In the genomic region with DNA sequence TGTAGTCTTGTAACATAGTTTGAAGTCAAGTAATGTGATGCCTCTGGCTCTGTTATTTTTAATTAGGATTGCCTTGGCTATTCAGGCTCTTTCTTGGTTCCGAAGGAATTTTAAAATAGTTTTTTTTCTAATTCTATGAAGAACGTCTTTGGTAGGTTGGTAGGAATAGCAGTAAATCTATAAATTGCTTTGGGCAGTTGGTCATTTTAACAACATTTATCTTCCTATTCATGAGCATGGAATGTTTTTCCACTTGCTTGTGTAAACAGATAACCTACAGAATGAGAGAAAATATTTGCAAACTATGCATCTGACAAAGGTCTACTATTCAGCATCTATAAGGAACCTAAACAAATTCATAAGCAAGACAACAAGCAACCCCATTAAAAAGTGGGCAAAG, we compare ENCODE assay signal across 36 cellular contexts.
"Had no signal": no experiment of that assay in that cellular context is flagged by ENCODE, and none has a peak within 500 bp of the region (broad histone marks: within the 10 kb centered on the region; RNA-seq: fewer than 3 reads in every experiment).

No MANE protein-coding gene starts in this region.

- H3K27ac ChIP-seq: ascending aorta, cardiac muscle cell, VCaP had no signal

- H3K4me3 ChIP-seq: ascending aorta, cardiac muscle cell had no signal

- H3K4me1 Mint-ChIP-seq: activated CD4-positive, alpha-beta memory T cell treated with anti-CD3 and anti-CD28 coated beads, Interleukin-2, amount 10 ng/mL, durations not matched to agents 7 days and 5 days; activated CD4-positive, alpha-beta T cell treated with anti-CD3 and anti-CD28 coated beads for 36 hours; activated CD4-positive, alpha-beta T cell treated with anti-CD3 and anti-CD28 coated beads, Interleukin-2, amount 10 ng/mL, durations not matched to agents 7 days and 5 days; activated CD8-positive, alpha-beta memory T cell treated with anti-CD3 and anti-CD28 coated beads, Interleukin-2, amount 10 ng/mL, durations not matched to agents 7 days and 5 days; activated naive CD4-positive, alpha-beta T cell treated with anti-CD3 and anti-CD28 coated beads, Interleukin-2, amount 10 ng/mL, durations not matched to agents 7 days and 5 days; activated naive CD4-positive, alpha-beta T cell treated with anti-CD3 and anti-CD28 coated beads, Interleukin-2, amount 50 U/mL, for 24 hours; activated naive CD8-positive, alpha-beta T cell treated with anti-CD3 and anti-CD28 coated beads, Interleukin-2, amount 10 ng/mL, durations not matched to agents 7 days and 5 days; activated naive CD8-positive, alpha-beta T cell treated with anti-CD3 and anti-CD28 coated beads, Interleukin-2, amount 50 U/mL, for 24 hours; brain; central memory CD8-positive, alpha-beta T cell had no signal

- H3K9me3 Mint-ChIP-seq: activated CD4-positive, alpha-beta T cell treated with anti-CD3 and anti-CD28 coated beads, Interleukin-2, amount 10 ng/mL, durations not matched to agents 7 days and 5 days; activated T-cell treated with anti-CD3 and anti-CD28 coated beads, Interleukin-2, amount 50 U/mL, for 24 hours; activated T-helper 2 cell treated with anti-CD3 and anti-CD28 coated beads, Interferon-gamma antibody, Interleukin-2, Interleukin-4, amounts not matched to agents 10 μg/mL and 5 μg/mL and 100 μg/mL, durations not matched to agents 14 hours and 24 hours and 36 hours; central memory CD8-positive, alpha-beta T cell; T-helper 1 cell treated with Interleukin-12 subunit alpha and Interleukin-12 subunit beta and Interleukin-4 antibody, amounts not matched to agents 30 μg/mL and 1 μg/mL, for 36 hours; T-helper 2 cell treated with Interferon-gamma antibody and Interleukin-4, amounts not matched to agents 5 μg/mL and 100 μg/mL, for 36 hours had no signal

- H3K36me3 Mint-ChIP-seq: activated CD8-positive, alpha-beta memory T cell treated with anti-CD3 and anti-CD28 coated beads, Interleukin-2, amount 10 ng/mL, durations not matched to agents 7 days and 5 days; activated naive CD4-positive, alpha-beta T cell treated with anti-CD3 and anti-CD28 coated beads, Interleukin-2, amount 10 ng/mL, durations not matched to agents 7 days and 5 days; activated naive CD4-positive, alpha-beta T cell treated with anti-CD3 and anti-CD28 coated beads, Interleukin-2, amount 50 U/mL, for 24 hours; activated naive CD8-positive, alpha-beta T cell; activated naive CD8-positive, alpha-beta T cell treated with anti-CD3 and anti-CD28 coated beads, Interleukin-2, amount 10 ng/mL, durations not matched to agents 7 days and 5 days; brain had no signal

- H3K27me3 ChIP-seq: ascending aorta, cardiac muscle cell had no signal

- H3K4me3 Mint-ChIP-seq: activated CD4-positive, alpha-beta memory T cell treated with anti-CD3 and anti-CD28 coated beads, Interleukin-2, amount 10 ng/mL, durations not matched to agents 7 days and 5 days; activated CD4-positive, alpha-beta T cell treated with anti-CD3 and anti-CD28 coated beads for 36 hours; activated CD4-positive, alpha-beta T cell treated with anti-CD3 and anti-CD28 coated beads, Interleukin-2, amount 10 ng/mL, durations not matched to agents 7 days and 5 days; activated CD8-positive, alpha-beta memory T cell treated with anti-CD3 and anti-CD28 coated beads, Interleukin-2, amount 10 ng/mL, durations not matched to agents 7 days and 5 days; activated CD8-positive, alpha-beta T cell treated with anti-CD3 and anti-CD28 coated beads, Interleukin-2, amount 10 ng/mL, durations not matched to agents 7 days and 5 days; activated naive CD4-positive, alpha-beta T cell treated with anti-CD3 and anti-CD28 coated beads, Interleukin-2, amount 10 ng/mL, durations not matched to agents 7 days and 5 days; activated naive CD4-positive, alpha-beta T cell treated with anti-CD3 and anti-CD28 coated beads, Interleukin-2, amount 50 U/mL, for 24 hours; activated naive CD8-positive, alpha-beta T cell; activated naive CD8-positive, alpha-beta T cell treated with anti-CD3 and anti-CD28 coated beads, Interleukin-2, amount 10 ng/mL, durations not matched to agents 7 days and 5 days; activated naive CD8-positive, alpha-beta T cell treated with anti-CD3 and anti-CD28 coated beads, Interleukin-2, amount 50 U/mL, for 24 hours; activated T-cell treated with anti-CD3 and anti-CD28 coated beads, Interleukin-2, amount 50 U/mL, for 24 hours; brain; central memory CD8-positive, alpha-beta T cell; T-helper 1 cell treated with Interleukin-12 subunit alpha and Interleukin-12 subunit beta and Interleukin-4 antibody, amounts not matched to agents 30 μg/mL and 1 μg/mL, for 36 hours; T-helper 2 cell treated with Interferon-gamma antibody and Interleukin-4, amounts not matched to agents 5 μg/mL and 100 μg/mL, for 36 hours had no signal

- H3K27me3 Mint-ChIP-seq: activated CD4-positive, alpha-beta memory T cell treated with anti-CD3 and anti-CD28 coated beads, Interleukin-2, amount 10 ng/mL, durations not matched to agents 7 days and 5 days; activated CD4-positive, alpha-beta T cell treated with anti-CD3 and anti-CD28 coated beads for 36 hours; activated CD4-positive, alpha-beta T cell treated with anti-CD3 and anti-CD28 coated beads, Interleukin-2, amount 10 ng/mL, durations not matched to agents 7 days and 5 days; activated CD8-positive, alpha-beta memory T cell treated with anti-CD3 and anti-CD28 coated beads, Interleukin-2, amount 10 ng/mL, durations not matched to agents 7 days and 5 days; activated naive CD4-positive, alpha-beta T cell treated with anti-CD3 and anti-CD28 coated beads, Interleukin-2, amount 10 ng/mL, durations not matched to agents 7 days and 5 days; activated naive CD4-positive, alpha-beta T cell treated with anti-CD3 and anti-CD28 coated beads, Interleukin-2, amount 50 U/mL, for 24 hours; activated naive CD8-positive, alpha-beta T cell; activated naive CD8-positive, alpha-beta T cell treated with anti-CD3 and anti-CD28 coated beads, Interleukin-2, amount 10 ng/mL, durations not matched to agents 7 days and 5 days; activated naive CD8-positive, alpha-beta T cell treated with anti-CD3 and anti-CD28 coated beads, Interleukin-2, amount 50 U/mL, for 24 hours; activated T-cell treated with anti-CD3 and anti-CD28 coated beads, Interleukin-2, amount 50 U/mL, for 24 hours; central memory CD8-positive, alpha-beta T cell had no signal

- DNase-seq: activated CD4-positive, alpha-beta memory T cell treated with anti-CD3 and anti-CD28 coated beads, Interleukin-2, amount 10 ng/mL, durations not matched to agents 7 days and 5 days; activated CD4-positive, alpha-beta T cell treated with anti-CD3 and anti-CD28 coated beads for 1 hour; activated CD4-positive, alpha-beta T cell treated with anti-CD3 and anti-CD28 coated beads for 36 hours; activated CD4-positive, alpha-beta T cell treated with anti-CD3 and anti-CD28 coated beads for 48 hours; activated CD4-positive, alpha-beta T cell treated with anti-CD3 and anti-CD28 coated beads, Interleukin-2, amount 10 ng/mL, durations not matched to agents 7 days and 5 days; activated CD4-positive, alpha-beta T cell treated with anti-CD3 and anti-CD28 coated beads, Interleukin-2, amount 50 U/mL, for 48 hours; activated CD4-positive, CD25-positive, alpha-beta regulatory T cell; activated CD8-positive, alpha-beta memory T cell treated with anti-CD3 and anti-CD28 coated beads for 24 hours; activated CD8-positive, alpha-beta memory T cell treated with anti-CD3 and anti-CD28 coated beads, Interleukin-2, amount 10 ng/mL, durations not matched to agents 7 days and 5 days; activated CD8-positive, alpha-beta memory T cell treated with anti-CD3 and anti-CD28 coated beads, Interleukin-2, amount 50 U/mL, for 48 hours; activated CD8-positive, alpha-beta T cell treated with anti-CD3 and anti-CD28 coated beads, Interleukin-2, amount 10 ng/mL, durations not matched to agents 7 days and 5 days; activated effector memory CD4-positive, alpha-beta T cell treated with Interleukin-2 at 50 U/mL for 16 hours; activated gamma-delta T cell; activated naive CD4-positive, alpha-beta T cell treated with anti-CD3 and anti-CD28 coated beads, Interleukin-2, amount 10 ng/mL, durations not matched to agents 7 days and 5 days; activated naive CD4-positive, alpha-beta T cell treated with Interleukin-2 at 50 U/mL for 16 hours; activated naive CD8-positive, alpha-beta T cell treated with anti-CD3 and anti-CD28 coated beads, Interleukin-2, amount 10 ng/mL, durations not matched to agents 7 days and 5 days; activated naive CD8-positive, alpha-beta T cell treated with anti-CD3 and anti-CD28 coated beads, Interleukin-2, amount 50 U/mL, for 24 hours; activated T-cell treated with anti-CD3 and anti-CD28 coated beads, Interleukin-2, amount 50 U/mL, for 24 hours; activated T-cell treated with anti-CD3 and anti-CD28 coated beads, Interleukin-2, amount 50 U/mL, for 48 hours; amygdala; anterior cingulate cortex; caudate nucleus; cerebellar nuclear complex; T-helper 2 cell; T-helper 9 cell had no signal

- H3K4me1 ChIP-seq: ascending aorta had no signal

- H3K27ac Mint-ChIP-seq: activated CD4-positive, alpha-beta memory T cell treated with anti-CD3 and anti-CD28 coated beads, Interleukin-2, amount 10 ng/mL, durations not matched to agents 7 days and 5 days; activated CD4-positive, alpha-beta T cell treated with anti-CD3 and anti-CD28 coated beads for 36 hours; activated CD4-positive, alpha-beta T cell treated with anti-CD3 and anti-CD28 coated beads, Interleukin-2, amount 10 ng/mL, durations not matched to agents 7 days and 5 days; activated CD8-positive, alpha-beta memory T cell treated with anti-CD3 and anti-CD28 coated beads, Interleukin-2, amount 10 ng/mL, durations not matched to agents 7 days and 5 days; activated CD8-positive, alpha-beta T cell treated with anti-CD3 and anti-CD28 coated beads, Interleukin-2, amount 10 ng/mL, durations not matched to agents 7 days and 5 days; activated naive CD4-positive, alpha-beta T cell treated with anti-CD3 and anti-CD28 coated beads, Interleukin-2, amount 10 ng/mL, durations not matched to agents 7 days and 5 days; activated naive CD4-positive, alpha-beta T cell treated with anti-CD3 and anti-CD28 coated beads, Interleukin-2, amount 50 U/mL, for 24 hours; activated naive CD8-positive, alpha-beta T cell; activated naive CD8-positive, alpha-beta T cell treated with anti-CD3 and anti-CD28 coated beads, Interleukin-2, amount 10 ng/mL, durations not matched to agents 7 days and 5 days; activated naive CD8-positive, alpha-beta T cell treated with anti-CD3 and anti-CD28 coated beads, Interleukin-2, amount 50 U/mL, for 24 hours; activated T-cell treated with anti-CD3 and anti-CD28 coated beads, Interleukin-2, amount 50 U/mL, for 24 hours; activated T-helper 2 cell treated with anti-CD3 and anti-CD28 coated beads, Interferon-gamma antibody, Interleukin-2, Interleukin-4, amounts not matched to agents 10 μg/mL and 5 μg/mL and 100 μg/mL, durations not matched to agents 14 hours and 24 hours and 36 hours; brain; T-helper 1 cell treated with Interleukin-12 subunit alpha and Interleukin-12 subunit beta and Interleukin-4 antibody, amounts not matched to agents 30 μg/mL and 1 μg/mL, for 36 hours; T-helper 2 cell treated with Interferon-gamma antibody and Interleukin-4, amounts not matched to agents 5 μg/mL and 100 μg/mL, for 36 hours had no signal

- ATAC-seq: activated CD4-positive, alpha-beta T cell treated with anti-CD3 and anti-CD28 coated beads for 36 hours; activated CD4-positive, CD25-positive, alpha-beta regulatory T cell treated with anti-CD3 and anti-CD28 coated beads, Interleukin-2, amount 50 U/mL, for 24 hours; activated CD8-positive, alpha-beta memory T cell treated with anti-CD3 and anti-CD28 coated beads, Interleukin-2, amount 10 ng/mL, durations not matched to agents 7 days and 5 days; activated CD8-positive, alpha-beta T cell treated with anti-CD3 and anti-CD28 coated beads, Interleukin-2, amount 10 ng/mL, durations not matched to agents 7 days and 5 days; activated naive CD8-positive, alpha-beta T cell treated with anti-CD3 and anti-CD28 coated beads, Interleukin-2, amount 50 U/mL, for 24 hours had no signal

- H3K36me3 ChIP-seq: ascending aorta, cardiac muscle cell had no signal

- H3K9me3 ChIP-seq: ascending aorta had no signal
